23 cellular contexts compared by ENCODE assay signal in genomic region chr11:104830508-104830907, GRCh38.
"Had no signal": no experiment of that assay in that cellular context is flagged by ENCODE, and none has a peak within 500 bp of the region (broad histone marks: within the 10 kb centered on the region; RNA-seq: fewer than 3 reads in every experiment).

No MANE protein-coding gene starts in this region.

- H3K9me3 Mint-ChIP-seq: nephron, neural progenitor cell had no signal

- H3K4me3 Mint-ChIP-seq: naive thymus-derived CD4-positive, alpha-beta T cell; nephron; neural progenitor cell; stimulated activated memory B cell treated with anti-CD40 and anti-IgM and Interleukin-4, amounts not matched to agents 10 μg/mL and 1 μg/mL and 100 μg/mL, for 72 hours had no signal

- H3K36me3 Mint-ChIP-seq: naive thymus-derived CD4-positive, alpha-beta T cell; neural progenitor cell; stimulated activated memory B cell treated with anti-CD40 and anti-IgM and Interleukin-4, amounts not matched to agents 10 μg/mL and 1 μg/mL and 100 μg/mL, for 72 hours had no signal

- ATAC-seq: naive thymus-derived CD4-positive, alpha-beta T cell; sciatic nerve; stimulated activated memory B cell treated with anti-CD40 and anti-IgM and Interleukin-4, amounts not matched to agents 10 μg/mL and 1 μg/mL and 100 μg/mL, for 72 hours; stimulated activated naive CD8-positive, alpha-beta T cell treated with anti-CD3 and anti-CD28 coated beads, Interleukin-15, Interleukin-2, amounts not matched to agents 100 U/mL and 50 U/mL, for 24 hours had no signal

- DNase-seq: dorsolateral prefrontal cortex; effector CD4-positive, alpha-beta T cell; glutamatergic neuron; heart right ventricle; hippocampal formation; left cardiac atrium; left lung; mesendoderm; midbrain; naive thymus-derived CD4-positive, alpha-beta T cell; stimulated activated CD4-positive, alpha-beta T cell treated with anti-CD3 and anti-CD28 coated beads, Interleukin-2, amount 100 ng/mL, for 24 hours; stimulated activated CD4-positive, alpha-beta T cell treated with anti-CD3 and anti-CD28 coated beads, Interleukin-4, amount 100 ng/mL, for 24 hours; stimulated activated naive CD8-positive, alpha-beta T cell treated with anti-CD3 and anti-CD28 coated beads, Interleukin-15, Interleukin-2, amounts not matched to agents 100 U/mL and 50 U/mL, for 24 hours; substantia nigra; testis; upper lobe of left lung had no signal

- H3K9me3 ChIP-seq: heart right ventricle, left lung, prostate gland, right atrium auricular region, testis, tibial nerve, upper lobe of left lung had no signal

- H3K9ac ChIP-seq: neural progenitor cell had no signal

- H3K4me3 ChIP-seq: dorsolateral prefrontal cortex, heart right ventricle, left lung, neural progenitor cell, prostate gland, right atrium auricular region, testis, tibial nerve, upper lobe of left lung had no signal

- H3K36me3 ChIP-seq: heart right ventricle, left lung, neural progenitor cell, prostate gland, right atrium auricular region, tibial nerve, upper lobe of left lung had no signal

- H2AFZ ChIP-seq: neural progenitor cell had no signal

- H3K4me2 ChIP-seq: neural progenitor cell had no signal

- H3K4me1 Mint-ChIP-seq: naive thymus-derived CD4-positive, alpha-beta T cell; nephron; neural progenitor cell had no signal

- H3K27ac Mint-ChIP-seq: naive thymus-derived CD4-positive, alpha-beta T cell; nephron; neural progenitor cell; stimulated activated memory B cell treated with anti-CD40 and anti-IgM and Interleukin-4, amounts not matched to agents 10 μg/mL and 1 μg/mL and 100 μg/mL, for 72 hours had no signal

- H3K27ac ChIP-seq: dorsolateral prefrontal cortex, heart right ventricle, neural progenitor cell, prostate gland, right atrium auricular region, testis, upper lobe of left lung had no signal

- H3K4me1 ChIP-seq: left lung, neural progenitor cell, prostate gland, right atrium auricular region, testis, upper lobe of left lung had no signal

- H3K27me3 ChIP-seq: dorsolateral prefrontal cortex, heart right ventricle, left lung, neural progenitor cell, right atrium auricular region, testis, tibial nerve, upper lobe of left lung had no signal
